Comparison of ENCODE assay signal across 1 cellular context in the genomic region with DNA sequence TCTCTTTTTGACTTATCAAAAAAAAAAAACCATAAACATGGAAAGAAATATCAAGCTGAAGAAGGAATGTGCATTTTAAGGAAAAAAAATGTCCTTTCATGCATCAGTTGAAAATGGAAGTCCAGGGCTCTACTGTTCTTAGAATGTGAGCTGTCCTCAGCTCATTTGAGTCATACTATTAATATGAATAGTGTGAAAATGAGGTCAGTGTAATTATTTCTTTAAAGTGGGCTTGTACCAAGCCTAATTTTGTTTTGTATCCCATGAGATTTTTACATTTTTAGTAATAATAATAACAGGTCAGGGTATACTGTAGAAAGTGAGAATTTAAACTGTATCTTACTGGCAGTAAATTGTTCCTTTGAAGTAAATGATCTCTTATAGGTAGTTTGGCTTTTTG.
TF ChIP-seq lines count a peak whose summit lies in the region.

No MANE protein-coding gene starts in this region.

TF ChIP-seq in GM23338, 12 proteins besides CTCF, POLR2A, EP300 and RAD21 (continued from another document):
- TF ChIP-seq, protein P1, sequence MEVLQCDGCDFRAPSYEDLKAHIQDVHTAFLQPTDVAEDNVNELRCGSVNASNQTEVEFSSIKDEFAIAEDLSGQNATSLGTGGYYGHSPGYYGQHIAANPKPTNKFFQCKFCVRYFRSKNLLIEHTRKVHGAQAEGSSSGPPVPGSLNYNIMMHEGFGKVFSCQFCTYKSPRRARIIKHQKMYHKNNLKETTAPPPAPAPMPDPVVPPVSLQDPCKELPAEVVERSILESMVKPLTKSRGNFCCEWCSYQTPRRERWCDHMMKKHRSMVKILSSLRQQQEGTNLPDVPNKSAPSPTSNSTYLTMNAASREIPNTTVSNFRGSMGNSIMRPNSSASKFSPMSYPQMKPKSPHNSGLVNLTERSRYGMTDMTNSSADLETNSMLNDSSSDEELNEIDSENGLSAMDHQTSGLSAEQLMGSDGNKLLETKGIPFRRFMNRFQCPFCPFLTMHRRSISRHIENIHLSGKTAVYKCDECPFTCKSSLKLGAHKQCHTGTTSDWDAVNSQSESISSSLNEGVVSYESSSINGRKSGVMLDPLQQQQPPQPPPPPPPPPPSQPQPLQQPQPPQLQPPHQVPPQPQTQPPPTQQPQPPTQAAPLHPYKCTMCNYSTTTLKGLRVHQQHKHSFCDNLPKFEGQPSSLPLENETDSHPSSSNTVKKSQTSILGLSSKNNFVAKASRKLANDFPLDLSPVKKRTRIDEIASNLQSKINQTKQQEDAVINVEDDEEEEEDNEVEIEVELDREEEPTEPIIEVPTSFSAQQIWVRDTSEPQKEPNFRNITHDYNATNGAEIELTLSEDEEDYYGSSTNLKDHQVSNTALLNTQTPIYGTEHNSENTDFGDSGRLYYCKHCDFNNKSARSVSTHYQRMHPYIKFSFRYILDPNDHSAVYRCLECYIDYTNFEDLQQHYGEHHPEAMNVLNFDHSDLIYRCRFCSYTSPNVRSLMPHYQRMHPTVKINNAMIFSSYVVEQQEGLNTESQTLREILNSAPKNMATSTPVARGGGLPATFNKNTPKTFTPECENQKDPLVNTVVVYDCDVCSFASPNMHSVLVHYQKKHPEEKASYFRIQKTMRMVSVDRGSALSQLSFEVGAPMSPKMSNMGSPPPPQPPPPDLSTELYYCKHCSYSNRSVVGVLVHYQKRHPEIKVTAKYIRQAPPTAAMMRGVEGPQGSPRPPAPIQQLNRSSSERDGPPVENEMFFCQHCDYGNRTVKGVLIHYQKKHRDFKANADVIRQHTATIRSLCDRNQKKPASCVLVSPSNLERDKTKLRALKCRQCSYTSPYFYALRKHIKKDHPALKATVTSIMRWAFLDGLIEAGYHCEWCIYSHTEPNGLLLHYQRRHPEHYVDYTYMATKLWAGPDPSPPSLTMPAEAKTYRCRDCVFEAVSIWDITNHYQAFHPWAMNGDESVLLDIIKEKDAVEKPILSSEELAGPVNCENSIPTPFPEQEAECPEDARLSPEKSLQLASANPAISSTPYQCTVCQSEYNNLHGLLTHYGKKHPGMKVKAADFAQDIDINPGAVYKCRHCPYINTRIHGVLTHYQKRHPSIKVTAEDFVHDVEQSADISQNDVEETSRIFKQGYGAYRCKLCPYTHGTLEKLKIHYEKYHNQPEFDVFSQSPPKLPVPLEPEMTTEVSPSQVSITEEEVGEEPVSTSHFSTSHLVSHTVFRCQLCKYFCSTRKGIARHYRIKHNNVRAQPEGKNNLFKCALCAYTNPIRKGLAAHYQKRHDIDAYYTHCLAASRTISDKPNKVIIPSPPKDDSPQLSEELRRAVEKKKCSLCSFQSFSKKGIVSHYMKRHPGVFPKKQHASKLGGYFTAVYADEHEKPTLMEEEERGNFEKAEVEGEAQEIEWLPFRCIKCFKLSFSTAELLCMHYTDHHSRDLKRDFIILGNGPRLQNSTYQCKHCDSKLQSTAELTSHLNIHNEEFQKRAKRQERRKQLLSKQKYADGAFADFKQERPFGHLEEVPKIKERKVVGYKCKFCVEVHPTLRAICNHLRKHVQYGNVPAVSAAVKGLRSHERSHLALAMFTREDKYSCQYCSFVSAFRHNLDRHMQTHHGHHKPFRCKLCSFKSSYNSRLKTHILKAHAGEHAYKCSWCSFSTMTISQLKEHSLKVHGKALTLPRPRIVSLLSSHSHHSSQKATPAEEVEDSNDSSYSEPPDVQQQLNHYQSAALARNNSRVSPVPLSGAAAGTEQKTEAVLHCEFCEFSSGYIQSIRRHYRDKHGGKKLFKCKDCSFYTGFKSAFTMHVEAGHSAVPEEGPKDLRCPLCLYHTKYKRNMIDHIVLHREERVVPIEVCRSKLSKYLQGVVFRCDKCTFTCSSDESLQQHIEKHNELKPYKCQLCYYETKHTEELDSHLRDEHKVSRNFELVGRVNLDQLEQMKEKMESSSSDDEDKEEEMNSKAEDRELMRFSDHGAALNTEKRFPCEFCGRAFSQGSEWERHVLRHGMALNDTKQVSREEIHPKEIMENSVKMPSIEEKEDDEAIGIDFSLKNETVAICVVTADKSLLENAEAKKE (CRISPR knock-in tag; IDR thresholded peaks at IDR 0.05), result no peak
- TF ChIP-seq NANOG (IDR thresholded peaks at IDR 0.05; ENCODE audit: borderline replicate concordance) (no peak), ZNF331 (CRISPR knock-in tag; IDR thresholded peaks at IDR 0.05; ENCODE audit: low read depth) (no peak), STAT1 (IDR thresholded peaks at IDR 0.05; ENCODE audit: unreplicated experiment) (no peak)
- TF ChIP-seq, protein P2, sequence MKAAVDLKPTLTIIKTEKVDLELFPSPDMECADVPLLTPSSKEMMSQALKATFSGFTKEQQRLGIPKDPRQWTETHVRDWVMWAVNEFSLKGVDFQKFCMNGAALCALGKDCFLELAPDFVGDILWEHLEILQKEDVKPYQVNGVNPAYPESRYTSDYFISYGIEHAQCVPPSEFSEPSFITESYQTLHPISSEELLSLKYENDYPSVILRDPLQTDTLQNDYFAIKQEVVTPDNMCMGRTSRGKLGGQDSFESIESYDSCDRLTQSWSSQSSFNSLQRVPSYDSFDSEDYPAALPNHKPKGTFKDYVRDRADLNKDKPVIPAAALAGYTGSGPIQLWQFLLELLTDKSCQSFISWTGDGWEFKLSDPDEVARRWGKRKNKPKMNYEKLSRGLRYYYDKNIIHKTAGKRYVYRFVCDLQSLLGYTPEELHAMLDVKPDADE (IDR thresholded peaks at IDR 0.05), result no peak
TF ChIP-seq in GM23338: peak in this region for 0.
